In genomic region chr9:34989056-34989945, GRCh38 we compare ENCODE assay signal across 8 cellular contexts. TPM values are rescaled to one million over a fixed set of nuclear protein-coding genes. Genes with fewer than 3 reads are reported as not detected.
DNase-seq lines count a peak whose midpoint lies in the region; ATAC-seq and TF ChIP-seq lines count a peak whose summit lies in the region.

TSS of gene DNAJB5 (plus strand) at chr9:34989745. CDS start at chr9:34990631, 886 bp downstream.

- no peaks in the 10 kb centered on the region for H3K36me3 ChIP-seq in left lung

- peak; percentile 89 for ATAC-seq in GM19397 (IDR thresholded peaks at IDR 0.05; ENCODE audit: unreplicated experiment)
- peak; percentile 84 for ATAC-seq in HG03565 (IDR thresholded peaks at IDR 0.05; ENCODE audit: unreplicated experiment)
- peak; percentile 93 for ATAC-seq in left lung

- intact Hi-C loops in left lung (cut with DNase I) = loop anchor here in 1 of 2 donors (10.0 kb wide), 1 partner anchor 84 kb away; no protein-coding TSS in a partner anchor

- no peaks in the 10 kb centered on the region for H3K9me3 ChIP-seq in left lung

- H3K27me3 ChIP-seq in left lung = peaks cover 0 to 8% of the 10 kb centered on the region in 2 donors

- peak within 1 kb of the TSS; percentile 78 to 85 for H3K27ac ChIP-seq in left lung

- H3K4me1 ChIP-seq in left lung = peaks cover 10 to 48% of the 10 kb centered on the region in 2 donors

- TF ChIP-seq CTCF in left lung (IDR thresholded peaks at IDR 0.05) = peak in 1 of 2 donors; percentile 13

- peak; percentile 99 for DNase-seq in CD1c-positive myeloid dendritic cell (ENCODE audit: extremely low spot score)
- DNase-seq in NCI-H748 treated with DMSO at 0.1 percent for 48 hours (lab: John Stamatoyannopoulos, UW) = peak; percentile 97
- DNase-seq in activated CD4-positive, alpha-beta T cell treated with anti-CD3 and anti-CD28 coated beads, Interleukin-2, amount 50 U/mL, for 48 hours = peak; percentile 95 to 98
- peak; percentile 100 for DNase-seq in dermis blood vessel endothelial cell
- DNase-seq in left lung = peak; percentile 95 to 99
- peak; percentile 95 for DNase-seq in stimulated activated CD4-positive, alpha-beta T cell treated with anti-CD3 and anti-CD28 coated beads, Interleukin-2, amount 100 ng/mL, for 4 hours (ENCODE audit: low read depth)

- peak within 1 kb of the TSS; percentile 62 to 70 for H3K4me3 ChIP-seq in left lung

RNA-seq across cellular contexts. Expression of gene DNAJB5, which starts in this region (rescaled TPM):
- total RNA-seq in dermis blood vessel endothelial cell (3.4 and 3.6 TPM in 2 replicates), left lung (10 to 100 TPM in 1 of 2 donors, 1 to 10 TPM in 1; 8.8 to 14.4 TPM)

Comparison
In these comparisons a context has a peak if more than half of its experiments do, and no peak if none do; other contexts are left out.
1. Peak in every context shown above with its lines: DNase-seq, ATAC-seq, H3K4me3 ChIP-seq and H3K27ac ChIP-seq.